In the genomic region with DNA sequence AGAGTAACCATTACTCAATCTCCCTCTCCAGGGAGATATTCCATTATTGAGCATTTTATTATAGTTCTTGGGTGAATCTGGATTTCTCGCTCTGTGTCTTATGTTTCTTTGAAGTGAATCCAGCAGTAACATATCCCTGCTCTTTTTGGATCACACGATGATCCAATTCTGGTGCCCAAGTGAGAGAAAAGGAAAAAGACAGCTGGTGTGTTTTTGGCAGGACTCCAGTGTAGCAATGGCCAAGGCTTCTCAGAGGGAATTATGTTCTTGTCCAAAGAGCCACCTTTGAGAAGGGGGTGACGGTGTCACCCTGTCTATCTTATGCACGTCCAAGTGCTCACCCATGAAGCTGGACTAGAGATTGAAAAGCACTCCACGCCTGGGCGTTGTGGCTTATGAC, we compare ENCODE assay signal across 17 cellular contexts.
DNase-seq lines count a peak whose midpoint lies in the region; TF ChIP-seq lines count a peak whose summit lies in the region.
"Had no signal": no experiment of that assay in that cellular context is flagged by ENCODE, and none has a peak within 500 bp of the region (broad histone marks: within the 10 kb centered on the region; RNA-seq: fewer than 3 reads in every experiment).

No MANE protein-coding gene starts in this region.

- no peak overlapping the region for H3K23ac ChIP-seq in H9 (ENCODE audit: insufficient read length, low read depth, low read length)

- H2BK20ac ChIP-seq in H9 (ENCODE audit: low read depth, low read length, poor library complexity, severe bottlenecking), result no peak overlapping the region

- no peaks in the 10 kb centered on the region for H3K27me3 ChIP-seq in H9 (ENCODE audit: insufficient read depth, low read length)
- H3K27me3 ChIP-seq in mucosa of stomach (ENCODE audit: control insufficient read depth, insufficient read depth, low read length), result no peaks in the 10 kb centered on the region
- no peaks in the 10 kb centered on the region for H3K27me3 ChIP-seq in thyroid gland
- H3K27me3 ChIP-seq: cardiac muscle cell, ovary had no signal

- H4K20me1 ChIP-seq in H9 (ENCODE audit: control insufficient read depth, insufficient read depth, insufficient read length), result no peaks in the 10 kb centered on the region

- H3T11ph ChIP-seq in H9 (ENCODE audit: low read length), result no peak overlapping the region

- no peaks in the 10 kb centered on the region for H3K79me2 ChIP-seq in H9 (ENCODE audit: insufficient read depth, low read length)

- H3K4me1 ChIP-seq in H9 (ENCODE audit: insufficient read depth, low read length), result peaks cover 15% of the 10 kb centered on the region; the same call in 1 of the 2 replicates
- peaks cover 42% of the 10 kb centered on the region for H3K4me1 ChIP-seq in mucosa of stomach (ENCODE audit: control insufficient read depth, insufficient read depth, low read length)
- peaks cover 17 to 31% of the 10 kb centered on the region in 2 donors for H3K4me1 ChIP-seq in thyroid gland

- no peak overlapping the region; a peak in 1 of 5 replicates for H3K4me3 Mint-ChIP-seq in H9
- H3K4me3 Mint-ChIP-seq: activated naive CD8-positive, alpha-beta T cell treated with anti-CD3 and anti-CD28 coated beads for 36 hours had no signal

- no peaks in the 10 kb centered on the region for H3K9me3 ChIP-seq in H9 (ENCODE audit: control insufficient read depth, low read depth, low read length)
- H3K9me3 ChIP-seq in mucosa of stomach (ENCODE audit: control insufficient read depth, low read length), result no peaks in the 10 kb centered on the region
- no peaks in the 10 kb centered on the region for H3K9me3 ChIP-seq in thyroid gland
- H3K9me3 ChIP-seq: ovary had no signal

- H3K9ac ChIP-seq in H9 (ENCODE audit: extremely low read depth, insufficient read length, low read length), result no peak overlapping the region
- peak overlapping the region; percentile 31 for H3K9ac ChIP-seq in mucosa of stomach (ENCODE audit: low read length)

- H3K27ac Mint-ChIP-seq in H9, result peak overlapping the region; percentile 96 to 97 (median 97)
- H3K27ac Mint-ChIP-seq: activated naive CD8-positive, alpha-beta T cell treated with anti-CD3 and anti-CD28 coated beads for 36 hours had no signal

- H3K27me3 Mint-ChIP-seq in H9 (ENCODE audit: low read depth), result no peaks in the 10 kb centered on the region; the same call in 1 of the 2 replicates
- H3K27me3 Mint-ChIP-seq: effector memory CD8-positive, alpha-beta T cell had no signal

- no peak overlapping the region for H4K91ac ChIP-seq in H9 (ENCODE audit: insufficient read length, low read depth, low read length)

- no peaks in the 10 kb centered on the region for H3K23me2 ChIP-seq in H9 (ENCODE audit: insufficient read length, low read depth, low read length, poor library complexity, severe bottlenecking)

- no peak for TF ChIP-seq CTCF in C4-2B (conservative IDR thresholded peaks at IDR 0.05)
- no peak for TF ChIP-seq CTCF in H9 (conservative IDR thresholded peaks at IDR 0.05)
- TF ChIP-seq CTCF in thyroid gland (IDR thresholded peaks at IDR 0.05), result no peak

- H3K4me3 ChIP-seq in mucosa of stomach (ENCODE audit: low read length) (no peak overlapping the region), thyroid gland (replicated peaks in 1 of 3) (no peak overlapping the region)
- H3K4me3 ChIP-seq: cardiac muscle cell, ovary had no signal

- H2BK12ac ChIP-seq in H9 (ENCODE audit: insufficient read length, low read depth, low read length), result no peak overlapping the region

- no CpG with 5 or more reads among the region's 6 CpGs for WGBS in H9 (ENCODE audit: extremely low coverage, insufficient read length, low lambda C conversion rate)
- WGBS in thyroid gland, 2 donors, result 70 to 76% methylated on average over 6 of the region's 6 CpGs

- no peak overlapping the region for H3K4ac ChIP-seq in H9 (ENCODE audit: low read depth, low read length)

- no peaks in the 10 kb centered on the region; a peak in 1 of 5 replicates for H3K9me3 Mint-ChIP-seq in H9
- H3K9me3 Mint-ChIP-seq: activated naive CD8-positive, alpha-beta T cell treated with anti-CD3 and anti-CD28 coated beads for 36 hours; effector memory CD8-positive, alpha-beta T cell had no signal

- H4K5ac ChIP-seq in H9 (ENCODE audit: insufficient read length, low read depth, low read length), result no peak overlapping the region

- no peak overlapping the region for H3K56ac ChIP-seq in H9 (ENCODE audit: insufficient read length, low read depth, low read length)

- H3K27ac ChIP-seq in C4-2B (0 out of 2 replicates have a peak overlapping the region, but pooled peaks have one; percentile 4), H9 (ENCODE audit: insufficient read length, low read depth, low read length) (peak overlapping the region; percentile 62), angular gyrus (ENCODE audit: low read depth, low read length) (peak overlapping the region; percentile 37), thyroid gland (no peak overlapping the region)
- H3K27ac ChIP-seq: cardiac muscle cell, ovary had no signal

- no peak overlapping the region for H3K18ac ChIP-seq in H9 (ENCODE audit: insufficient read length, low read depth, low read length)

- H3K79me1 ChIP-seq in H9 (ENCODE audit: insufficient read depth, low read depth, low read length, poor library complexity, severe bottlenecking), result no peaks in the 10 kb centered on the region

- DNase-seq in H9 (no peak), thyroid gland (no peak), GOT3 (lab: John Stamatoyannopoulos, UW) (no peak)
- no peak for DNase-seq in stimulated activated naive CD4-positive, alpha-beta T cell treated with Interleukin-2 at 50 U/mL for 16 hours (lab: John Stamatoyannopoulos, UW)
- no peak for DNase-seq in stimulated activated CD4-positive, alpha-beta T cell treated with anti-CD3 and anti-CD28 coated beads, Interleukin-2, amount 100 ng/mL, for 48 hours
- DNase-seq: activated CD4-positive, alpha-beta T cell treated with anti-CD3 and anti-CD28 coated beads for 1 hour; activated naive CD8-positive, alpha-beta T cell treated with anti-CD3 and anti-CD28 coated beads for 36 hours; activated T-cell treated with anti-CD3 and anti-CD28 coated beads, Interleukin-2, amount 50 U/mL, for 1 hour; AML-193; effector memory CD8-positive, alpha-beta T cell; NCI-H774; ovary; stimulated activated CD4-positive, alpha-beta T cell treated with anti-CD3 and anti-CD28 coated beads, Interleukin-15, amount 100 ng/mL, for 24 hours had no signal

- H2BK15ac ChIP-seq in H9 (ENCODE audit: low read depth, low read length), result no peak overlapping the region

- peaks cover 0 to 2% (median 0%) of the 10 kb centered on the region in 3 experiments; a peak in 2 of 7 replicates for H3K36me3 Mint-ChIP-seq in H9 (ENCODE audit: insufficient read depth in 1 of 3, low read depth in 3 of 3)
- H3K36me3 Mint-ChIP-seq: activated naive CD8-positive, alpha-beta T cell treated with anti-CD3 and anti-CD28 coated beads for 36 hours had no signal

- no peak overlapping the region for H2BK120ac ChIP-seq in H9 (ENCODE audit: low read depth, low read length, poor library complexity, severe bottlenecking)

- no peak overlapping the region for H2AK5ac ChIP-seq in H9 (ENCODE audit: insufficient read length, low read length)

- intact Hi-C loops in thyroid gland (cut with DNase I), result no loop called here

- no peak overlapping the region for H2BK5ac ChIP-seq in H9 (ENCODE audit: insufficient read length, low read length)

- no peaks in the 10 kb centered on the region for H3K36me3 ChIP-seq in mucosa of stomach (ENCODE audit: control insufficient read depth, insufficient read depth, low read length)
- no peaks in the 10 kb centered on the region for H3K36me3 ChIP-seq in thyroid gland
- H3K36me3 ChIP-seq: cardiac muscle cell, ovary had no signal

- H4K8ac ChIP-seq in H9 (replicated peaks; ENCODE audit: insufficient read length, low read depth, low read length), result no peak overlapping the region

- no peak overlapping the region for H3K14ac ChIP-seq in H9 (ENCODE audit: insufficient read depth, low read length)

- no peak for TF ChIP-seq POLR2A in thyroid gland (IDR thresholded peaks at IDR 0.05)

- H2AFZ ChIP-seq in H9 (ENCODE audit: low read length), result no peak overlapping the region

- H3K4me1 Mint-ChIP-seq in H9, result peaks cover 38 to 42% of the 10 kb centered on the region in 2 experiments

- H3K4me2 ChIP-seq in H9 (ENCODE audit: insufficient read depth, insufficient read length, low read length), result peak overlapping the region; percentile 39

Comparison
In these comparisons a context has a peak if more than half of its experiments do, and no peak if none do; other contexts are left out.
1. H3K27ac ChIP-seq: peak in C4-2B (single experiment), H9 (single experiment) and angular gyrus (single experiment); none in thyroid gland (0 of 3).